9 cellular contexts compared by ENCODE assay signal in genomic region chr4:153541426-153542096, GRCh38.
DNase-seq lines count a peak whose midpoint lies in the region; ATAC-seq and TF ChIP-seq lines count a peak whose summit lies in the region.
"Had no signal": no experiment of that assay in that cellular context is flagged by ENCODE, and none has a peak within 500 bp of the region (broad histone marks: within the 10 kb centered on the region; RNA-seq: fewer than 3 reads in every experiment).

No MANE protein-coding gene starts in this region.

- H3K36me3 ChIP-seq in kidney epithelial cell (ENCODE audit: control insufficient read depth, insufficient read depth, low read length): no peaks in the 10 kb centered on the region

- CTCF ChIA-PET in CD4-positive, alpha-beta T cell (lab: Charles Lee): interaction anchor here (0.5 to 2.5 kb wide), 7 partner anchors 23 to 294 kb away, joined by 3 to 10 read pairs (median 3); no protein-coding TSS in a partner anchor

- peak; percentile 37 for ATAC-seq in CD4-positive, alpha-beta T cell (ENCODE audit: poor library complexity)
- no peak for ATAC-seq in HG03571 (IDR thresholded peaks at IDR 0.05; ENCODE audit: unreplicated experiment)

- H3K36me3 Mint-ChIP-seq in CD4-positive, alpha-beta T cell (ENCODE audit: low read depth): peaks cover 57% of the 10 kb centered on the region

- POLR2A ChIA-PET in CD4-positive, alpha-beta T cell (lab: Charles Lee): interaction anchor here (0.8 to 1.9 kb wide), 5 partner anchors 12 to 143 kb away, joined by 3 to 8 read pairs (median 3); partner anchors contain the start of gene TMEM131L

- intact Hi-C loops in CD4-positive, alpha-beta T cell (cut with DNase I, micrococcal nuclease): no loop called here

- no peaks in the 10 kb centered on the region for H3K9me3 ChIP-seq in CD4-positive, alpha-beta T cell (ENCODE audit: control insufficient read depth, low read length)

- no peaks in the 10 kb centered on the region for H3K27me3 ChIP-seq in CD4-positive, alpha-beta T cell (ENCODE audit: control insufficient read depth, insufficient read depth, low read length)
- H3K27me3 ChIP-seq in kidney epithelial cell (ENCODE audit: control insufficient read depth, insufficient read depth, low read length): no peaks in the 10 kb centered on the region

- no peak for TF ChIP-seq CTCF in CD4-positive, alpha-beta T cell (IDR thresholded peaks at IDR 0.05)
- TF ChIP-seq CTCF in kidney epithelial cell (IDR thresholded peaks at IDR 0.05; ENCODE audit: insufficient read depth, low read length, poor library complexity, severe bottlenecking): no peak

- DNase-seq in CD4-positive, alpha-beta T cell: no peak
- peak; percentile 85 for DNase-seq in HCEC 1CT
- DNase-seq in activated CD4-positive, alpha-beta T cell treated with anti-CD3 and anti-CD28 coated beads, Interleukin-2, amount 50 U/mL, for 48 hours: peak; percentile 45 to 54
- DNase-seq in kidney epithelial cell (ENCODE audit: low read depth): peak; percentile 34
- DNase-seq in hippocampal formation (lab: John Stamatoyannopoulos, UW): no peak
- DNase-seq in HPDE6-E6E7 (ENCODE audit: extremely low spot score): no peak
- no peak for DNase-seq in middle frontal gyrus (ENCODE audit: extremely low spot score, low spot score)
- DNase-seq: NCI-H748 treated with DMSO at 0.1 percent for 48 hours had no signal

- no peak overlapping the region for H3K4me3 Mint-ChIP-seq in CD4-positive, alpha-beta T cell

- no peak overlapping the region for H3K27ac ChIP-seq in CD4-positive, alpha-beta T cell (ENCODE audit: low read depth, low read length)

- H3K27ac Mint-ChIP-seq in CD4-positive, alpha-beta T cell: peak overlapping the region; percentile 61

- no peaks in the 10 kb centered on the region for H3K27me3 Mint-ChIP-seq in CD4-positive, alpha-beta T cell

- no peaks in the 10 kb centered on the region for H3K9me3 Mint-ChIP-seq in CD4-positive, alpha-beta T cell

- H3K4me1 Mint-ChIP-seq in CD4-positive, alpha-beta T cell (ENCODE audit: low read depth): peaks cover 92% of the 10 kb centered on the region

- H3K4me3 ChIP-seq in kidney epithelial cell (ENCODE audit: low read depth, low read length): no peak overlapping the region

Comparison
In these comparisons a context has a peak if more than half of its experiments do, and no peak if none do; other contexts are left out.
1. DNase-seq: peak in HCEC 1CT (single experiment), activated CD4-positive, alpha-beta T cell treated with anti-CD3 and anti-CD28 coated beads, Interleukin-2, amount 50 U/mL, for 48 hours (2 of 2) and kidney epithelial cell (single experiment); none in CD4-positive, alpha-beta T cell (0 of 10), hippocampal formation (0 of 2), HPDE6-E6E7 (single experiment) and middle frontal gyrus (single experiment).